ENCODE assay signal across 4 cellular contexts in the genomic region with DNA sequence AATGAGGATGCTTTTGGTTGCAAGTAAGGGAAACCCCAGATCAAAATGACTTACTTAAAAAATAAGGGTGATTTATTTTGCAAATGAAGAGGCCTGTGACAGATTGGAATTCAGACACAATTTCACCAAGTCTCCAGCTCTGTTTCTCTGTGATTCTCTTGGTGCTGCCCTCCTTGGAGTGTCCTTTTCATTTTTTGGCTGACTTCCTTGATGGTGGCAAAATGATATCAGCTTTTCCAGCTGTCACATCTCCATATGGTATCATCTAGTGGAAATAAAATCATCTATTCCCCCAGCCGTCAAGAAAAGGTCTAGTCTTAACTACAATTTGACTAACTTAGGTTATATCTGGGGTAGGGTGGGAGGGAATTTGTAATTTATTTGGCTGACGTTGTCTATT.
"Had no signal": no experiment of that assay in that cellular context is flagged by ENCODE, and none has a peak within 500 bp of the region (broad histone marks: within the 10 kb centered on the region; RNA-seq: fewer than 3 reads in every experiment).

No MANE protein-coding gene starts in this region.

- DNase-seq: H9, HCEC 1CT, IMR-90, KG1 had no signal
